21 cellular contexts compared by ENCODE assay signal in the genomic region with DNA sequence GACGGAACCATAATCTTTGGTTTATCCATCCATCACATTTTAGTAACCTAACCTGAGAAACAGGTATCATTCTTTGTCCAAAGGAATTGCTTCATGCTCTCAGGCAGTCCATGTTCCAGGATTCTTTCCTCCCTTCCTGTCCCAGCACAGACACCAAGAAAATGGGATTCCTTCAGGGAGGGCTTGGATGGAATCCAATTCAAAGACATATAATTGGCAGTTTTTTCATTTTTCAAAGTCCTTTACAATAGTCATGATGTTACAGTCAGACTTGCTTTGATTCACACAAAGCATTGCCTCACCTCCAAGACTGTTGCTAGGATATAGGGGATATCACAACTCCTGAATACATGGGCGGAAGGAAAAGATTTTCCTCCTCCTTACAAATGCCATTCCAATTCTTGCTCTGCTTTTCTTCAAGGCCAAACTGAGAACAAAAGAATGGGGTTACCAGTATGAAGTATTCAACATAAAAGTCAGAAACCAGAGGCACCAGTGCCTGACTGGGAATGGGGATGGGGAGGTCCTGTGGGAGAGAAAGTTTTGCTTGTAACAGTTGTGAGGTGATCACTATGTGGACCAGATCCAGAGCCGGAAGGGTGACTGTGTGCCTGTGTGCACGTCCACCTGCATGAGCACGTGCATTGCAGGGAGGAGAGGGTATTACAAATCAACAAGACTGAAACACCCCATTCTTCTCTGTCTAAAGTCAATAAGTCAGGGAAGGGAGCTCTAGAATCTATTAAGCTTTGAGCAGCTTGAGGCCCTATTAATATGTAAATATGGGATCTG.
DNase-seq lines count a peak whose midpoint lies in the region; ATAC-seq and TF ChIP-seq lines count a peak whose summit lies in the region.
"Had no signal": no experiment of that assay in that cellular context is flagged by ENCODE, and none has a peak within 500 bp of the region (broad histone marks: within the 10 kb centered on the region; RNA-seq: fewer than 3 reads in every experiment).

No MANE protein-coding gene starts in this region.

- H3K14ac ChIP-seq in H9 (ENCODE audit: insufficient read depth, low read length) = no peak overlapping the region

- H2BK15ac ChIP-seq in H9 (ENCODE audit: low read depth, low read length) = no peak overlapping the region

- ATAC-seq in HG03520 (IDR thresholded peaks at IDR 0.05; ENCODE audit: unreplicated experiment) = no peak
- ATAC-seq in left colon = no peak
- ATAC-seq: A549 had no signal

- H3K4me3 ChIP-seq in esophagus (ENCODE audit: low read depth in 1 of 2, low read length in 2 of 2) = no peak overlapping the region
- no peak overlapping the region for H3K4me3 ChIP-seq in neural progenitor cell
- no peak overlapping the region for H3K4me3 ChIP-seq in hepatocyte
- H3K4me3 ChIP-seq: A549 had no signal

- no peaks in the 10 kb centered on the region for H3K23me2 ChIP-seq in H9 (ENCODE audit: insufficient read length, low read depth, low read length, poor library complexity, severe bottlenecking)

- H3K4me1 ChIP-seq in H9 (ENCODE audit: insufficient read depth, low read length) (peaks cover 6% of the 10 kb centered on the region), esophagus (ENCODE audit: control insufficient read depth in 2 of 2, insufficient read depth in 2 of 2, low read length in 1 of 2) (peaks cover 0 to 3% of the 10 kb centered on the region in 2 donors), neural progenitor cell (peaks cover 6% of the 10 kb centered on the region), hepatocyte (ENCODE audit: insufficient read depth) (no peaks in the 10 kb centered on the region)
- H3K4me1 ChIP-seq: A549 had no signal

- H4K20me1 ChIP-seq in H9 (ENCODE audit: control insufficient read depth, insufficient read depth, insufficient read length) (no peaks in the 10 kb centered on the region), neural progenitor cell (ENCODE audit: low read depth) (no peaks in the 10 kb centered on the region), hepatocyte (ENCODE audit: insufficient read depth, poor library complexity, severe bottlenecking) (no peaks in the 10 kb centered on the region)

- intact Hi-C loops in left colon (cut with DNase I, micrococcal nuclease) = no loop called here

- TF ChIP-seq CTCF in H9 (conservative IDR thresholded peaks at IDR 0.05) = no peak
- no peak for TF ChIP-seq CTCF in neural progenitor cell (IDR thresholded peaks at IDR 0.05)
- TF ChIP-seq CTCF in hepatocyte (IDR thresholded peaks at IDR 0.05; ENCODE audit: poor library complexity) = no peak

- no peaks in the 10 kb centered on the region for H3K79me2 ChIP-seq in H9 (ENCODE audit: insufficient read depth, low read length)
- H3K79me2 ChIP-seq in neural progenitor cell (ENCODE audit: low read depth) = no peaks in the 10 kb centered on the region
- no peaks in the 10 kb centered on the region for H3K79me2 ChIP-seq in hepatocyte

- no peak overlapping the region for H3K18ac ChIP-seq in H9 (ENCODE audit: insufficient read length, low read depth, low read length)

- H2AK5ac ChIP-seq in H9 (ENCODE audit: insufficient read length, low read length) = no peak overlapping the region

- H4K8ac ChIP-seq in H9 (replicated peaks; ENCODE audit: insufficient read length, low read depth, low read length) = no peak overlapping the region

- H3K27me3 Mint-ChIP-seq in H9 (ENCODE audit: low read depth) (peaks cover 8% of the 10 kb centered on the region), neural progenitor cell (ENCODE audit: insufficient read depth, low read depth) (peaks cover 8% of the 10 kb centered on the region)
- H3K27me3 Mint-ChIP-seq: CD4-positive, alpha-beta T cell had no signal

- H4K91ac ChIP-seq in H9 (ENCODE audit: insufficient read length, low read depth, low read length) = no peak overlapping the region

- no peak overlapping the region for H3K27ac ChIP-seq in H9 (ENCODE audit: insufficient read length, low read depth, low read length)
- peak overlapping the region; percentile 17 for H3K27ac ChIP-seq in esophagus (ENCODE audit: low read depth in 2 of 2, low read length in 1 of 2)
- H3K27ac ChIP-seq in neural progenitor cell = no peak overlapping the region
- H3K27ac ChIP-seq in hepatocyte = no peak overlapping the region
- H3K27ac ChIP-seq: A549, KMS-11 had no signal

- H3K4ac ChIP-seq in H9 (ENCODE audit: low read depth, low read length) = no peak overlapping the region

- H3K27ac Mint-ChIP-seq in H9 (peak overlapping the region in 2 of 3 experiments; percentile 9 to 11; a peak in 4 of 7 replicates), neural progenitor cell (peak overlapping the region; percentile 64)
- H3K27ac Mint-ChIP-seq: CD4-positive, alpha-beta T cell had no signal

- H3K9me3 ChIP-seq in H9 (ENCODE audit: control insufficient read depth, low read depth, low read length) (no peaks in the 10 kb centered on the region), esophagus (ENCODE audit: control insufficient read depth in 2 of 2, insufficient read depth in 1 of 2, low read depth in 1 of 2, low read length in 1 of 2) (no peaks in the 10 kb centered on the region), neural progenitor cell (ENCODE audit: low read depth) (no peaks in the 10 kb centered on the region), hepatocyte (ENCODE audit: low read depth) (no peaks in the 10 kb centered on the region)
- H3K9me3 ChIP-seq: A549 had no signal

- H3K4me3 Mint-ChIP-seq in H9 (peak overlapping the region in 1 of 2 experiments; percentile 43; a peak in 1 of 5 replicates), neural progenitor cell (no peak overlapping the region)
- H3K4me3 Mint-ChIP-seq: CD4-positive, alpha-beta T cell had no signal

- H2AFZ ChIP-seq in H9 (ENCODE audit: low read length) (no peak overlapping the region), neural progenitor cell (replicated peaks) (peak overlapping the region; percentile 21), hepatocyte (no peak overlapping the region)

- H2BK20ac ChIP-seq in H9 (ENCODE audit: low read depth, low read length, poor library complexity, severe bottlenecking) = no peak overlapping the region

- H3K4me1 Mint-ChIP-seq in H9 (peaks cover 29 to 33% of the 10 kb centered on the region in 2 experiments), neural progenitor cell (peaks cover 15% of the 10 kb centered on the region)

- no peaks in the 10 kb centered on the region for H3K79me1 ChIP-seq in H9 (ENCODE audit: insufficient read depth, low read depth, low read length, poor library complexity, severe bottlenecking)

- no peak overlapping the region for H2BK5ac ChIP-seq in H9 (ENCODE audit: insufficient read length, low read length)

- no peak for DNase-seq in H9
- DNase-seq in NCI-H748 treated with DMSO at 0.1 percent for 48 hours (lab: John Stamatoyannopoulos, UW) = peak; percentile 15
- DNase-seq in neural progenitor cell (ENCODE audit: low spot score) = no peak
- DNase-seq in left colon = no peak
- no peak for DNase-seq in hepatocyte (ENCODE audit: low spot score)
- no peak for DNase-seq in activated T-cell treated with anti-CD3 and anti-CD28 coated beads, Interleukin-2, amount 50 U/mL, for 48 hours
- DNase-seq: CD4-positive, alpha-beta T cell; DMS153; GDM1; MV-4-11; NCI-H1417 treated with DMSO at 0.1 percent for 48 hours; NCI-H2029 treated with DMSO at 0.1 percent for 48 hours; NCI-H2171 treated with DMSO at 0.1 percent for 48 hours; NCI-H446; NCI-H526 treated with DMSO at 0.1 percent for 48 hours; NK-92 treated with Interleukin-12 subunit alpha and Interleukin-12 subunit beta, amount 100 ng/mL, for 24 hours; Right ventricle myocardium superior had no signal

- H3K36me3 ChIP-seq in esophagus (ENCODE audit: control insufficient read depth in 2 of 2, insufficient read depth in 2 of 2, low read length in 1 of 2) (peaks cover 0 to 3% of the 10 kb centered on the region in 2 donors), neural progenitor cell (no peaks in the 10 kb centered on the region), hepatocyte (replicated peaks; ENCODE audit: insufficient read depth, low read depth) (no peaks in the 10 kb centered on the region)

- no peak overlapping the region for H2BK12ac ChIP-seq in H9 (ENCODE audit: insufficient read length, low read depth, low read length)

- no peaks in the 10 kb centered on the region for H3K9me2 ChIP-seq in hepatocyte (replicated peaks; ENCODE audit: insufficient read depth)

- no peak overlapping the region for H3T11ph ChIP-seq in H9 (ENCODE audit: low read length)

- H3K36me3 Mint-ChIP-seq in H9 (ENCODE audit: insufficient read depth in 1 of 3, low read depth in 3 of 3) (peaks cover 2 to 12% (median 2%) of the 10 kb centered on the region in 3 experiments; a peak in 6 of 7 replicates), neural progenitor cell (no peaks in the 10 kb centered on the region)

- WGBS in H9 (ENCODE audit: extremely low coverage, insufficient read length, low lambda C conversion rate) = no CpG with 5 or more reads among the region's 5 CpGs
- 55 to 66% methylated on average over 5 of the region's 5 CpGs for WGBS in esophagus, 2 donors
- WGBS in hepatocyte (ENCODE audit: low lambda C conversion rate, missing lambda C conversion rate) = 82% methylated on average over 5 of the region's 5 CpGs

- H3K27me3 ChIP-seq in H9 (ENCODE audit: insufficient read depth, low read length) (no peaks in the 10 kb centered on the region), esophagus (ENCODE audit: control insufficient read depth in 1 of 2, insufficient read depth in 2 of 2, low read length in 2 of 2) (no peaks in the 10 kb centered on the region), neural progenitor cell (no peaks in the 10 kb centered on the region), hepatocyte (no peaks in the 10 kb centered on the region)

- H3K56ac ChIP-seq in H9 (ENCODE audit: insufficient read length, low read depth, low read length) = no peak overlapping the region

- no peak overlapping the region for H2BK120ac ChIP-seq in H9 (ENCODE audit: low read depth, low read length, poor library complexity, severe bottlenecking)

- H4K5ac ChIP-seq in H9 (ENCODE audit: insufficient read length, low read depth, low read length) = no peak overlapping the region

- H3K9me3 Mint-ChIP-seq in H9 = peaks cover 3% of the 10 kb centered on the region in 2 experiments
- H3K9me3 Mint-ChIP-seq in neural progenitor cell = peaks cover 5% of the 10 kb centered on the region
- H3K9me3 Mint-ChIP-seq: CD4-positive, alpha-beta T cell had no signal

- no peaks in the 10 kb centered on the region for H3F3A ChIP-seq in neural progenitor cell (ENCODE audit: low read depth)

- H3K23ac ChIP-seq in H9 (ENCODE audit: insufficient read length, low read depth, low read length) = no peak overlapping the region

- H3K4me2 ChIP-seq in H9 (ENCODE audit: insufficient read depth, insufficient read length, low read length) (no peak overlapping the region), neural progenitor cell (no peak overlapping the region), hepatocyte (no peak overlapping the region)
- H3K4me2 ChIP-seq: A549, KMS-11 had no signal

- H3K9ac ChIP-seq in H9 (ENCODE audit: extremely low read depth, insufficient read length, low read length) (no peak overlapping the region), neural progenitor cell (no peak overlapping the region)
- H3K9ac ChIP-seq: KMS-11 had no signal

Comparison
In these comparisons a context has a peak if more than half of its experiments do, and no peak if none do; other contexts are left out.
1. H3K27ac ChIP-seq: peak in esophagus (2 of 2); none in H9 (single experiment), neural progenitor cell (single experiment) and hepatocyte (single experiment).